Comparison of ENCODE assay signal across 30 cellular contexts in genomic region chr4:89871211-89871610, GRCh38. TPM values are rescaled to one million over a fixed set of nuclear protein-coding genes. Genes with fewer than 3 reads are reported as not detected.
"Had no signal": no experiment of that assay in that cellular context is flagged by ENCODE, and none has a peak within 500 bp of the region (broad histone marks: within the 10 kb centered on the region; RNA-seq: fewer than 3 reads in every experiment).

No MANE protein-coding gene starts in this region.

- H3K36me3 Mint-ChIP-seq: memory B cell; naive B cell; stimulated activated effector memory CD8-positive, alpha-beta T cell treated with anti-CD3 and anti-CD28 coated beads, Interleukin-12 subunit alpha, Interleukin-12 subunit beta, amount 100 ng/mL, for 72 hours had no signal

- DNase-seq: effector memory CD8-positive, alpha-beta T cell; erythroblast; esophagus squamous epithelium; foreskin melanocyte; glutamatergic neuron; heart right ventricle; hippocampal formation; left ventricle myocardium superior; lower lobe of right lung; mucosa of descending colon; naive B cell; occipital lobe; ovary; posterior cingulate gyrus; psoas muscle; right cardiac atrium; sigmoid colon; stimulated activated CD4-positive, alpha-beta T cell treated with anti-CD3 and anti-CD28 coated beads, Interleukin-2, amount 100 ng/mL, for 24 hours; stimulated activated CD4-positive, alpha-beta T cell treated with anti-CD3 and anti-CD28 coated beads, Interleukin-4, amount 100 ng/mL, for 24 hours; stimulated activated naive CD4-positive, alpha-beta T cell treated with Interleukin-2 at 50 U/mL for 16 hours; stomach; thyroid gland; trophoblast cell had no signal

- H3K9me3 ChIP-seq: esophagus squamous epithelium, lower lobe of right lung, mucosa of descending colon, ovary, psoas muscle, sigmoid colon, stomach, thyroid gland, vagina had no signal

- H3K4me1 ChIP-seq: esophagus squamous epithelium, heart right ventricle, lower lobe of right lung, psoas muscle, sigmoid colon, stomach, thyroid gland, vagina had no signal

- H3K4me1 Mint-ChIP-seq: memory B cell; mesothelial cell of epicardium; naive B cell; nephron; stimulated activated effector memory CD8-positive, alpha-beta T cell treated with anti-CD3 and anti-CD28 coated beads, Interleukin-12 subunit alpha, Interleukin-12 subunit beta, amount 100 ng/mL, for 72 hours had no signal

- H3K27ac Mint-ChIP-seq: effector memory CD8-positive, alpha-beta T cell; memory B cell; mesothelial cell of epicardium; naive B cell; nephron; stimulated activated effector memory CD8-positive, alpha-beta T cell treated with anti-CD3 and anti-CD28 coated beads, Interleukin-12 subunit alpha, Interleukin-12 subunit beta, amount 100 ng/mL, for 72 hours had no signal

- H3K4me3 ChIP-seq: coronary artery, esophagus squamous epithelium, heart right ventricle, lower lobe of right lung, mucosa of descending colon, ovary, psoas muscle, sigmoid colon, stomach, thyroid gland, vagina had no signal

- H3K36me3 ChIP-seq: esophagus squamous epithelium, heart right ventricle, lower lobe of right lung, ovary, sigmoid colon, stomach, thyroid gland, vagina had no signal

- H3K27ac ChIP-seq: coronary artery, esophagus squamous epithelium, heart right ventricle, lower lobe of right lung, ovary, psoas muscle, sigmoid colon, stomach, thyroid gland, vagina had no signal

- H3K9me3 Mint-ChIP-seq: effector memory CD8-positive, alpha-beta T cell; stimulated activated effector memory CD8-positive, alpha-beta T cell treated with anti-CD3 and anti-CD28 coated beads, Interleukin-12 subunit alpha, Interleukin-12 subunit beta, amount 100 ng/mL, for 72 hours had no signal

- H3K27me3 ChIP-seq: ovary, sigmoid colon, stomach, thyroid gland, vagina had no signal

- H3K4me3 Mint-ChIP-seq: effector memory CD8-positive, alpha-beta T cell; memory B cell; mesothelial cell of epicardium; naive B cell; nephron; stimulated activated effector memory CD8-positive, alpha-beta T cell treated with anti-CD3 and anti-CD28 coated beads, Interleukin-12 subunit alpha, Interleukin-12 subunit beta, amount 100 ng/mL, for 72 hours had no signal

- ATAC-seq: effector memory CD8-positive, alpha-beta T cell; heart right ventricle; left ventricle myocardium superior; lower lobe of right lung; mucosa of descending colon; psoas muscle; right cardiac atrium; stimulated activated effector memory CD8-positive, alpha-beta T cell treated with anti-CD3 and anti-CD28 coated beads, Interleukin-12 subunit alpha, Interleukin-12 subunit beta, amount 100 ng/mL, for 72 hours had no signal

RNA-seq across cellular contexts. Expression of gene MMRN1, which starts 23.4 kb away (rescaled TPM):
- total RNA-seq: mesothelial cell of epicardium had no signal
- polyA plus RNA-seq: keratinocyte had no signal
